Comparison of ENCODE assay signal across 17 cellular contexts in genomic region chr9:75085640-75086039, GRCh38. TPM values are rescaled to one million over a fixed set of nuclear protein-coding genes. Genes with fewer than 3 reads are reported as not detected.
DNase-seq lines count a peak whose midpoint lies in the region; ATAC-seq and TF ChIP-seq lines count a peak whose summit lies in the region.
"Had no signal": no experiment of that assay in that cellular context is flagged by ENCODE, and none has a peak within 500 bp of the region (broad histone marks: within the 10 kb centered on the region; RNA-seq: fewer than 3 reads in every experiment).

No MANE protein-coding gene starts in this region.

- peaks cover 49% of the 10 kb centered on the region for H3K4me1 Mint-ChIP-seq in endothelial cell (ENCODE audit: unreplicated experiment)

- WGBS in prostate gland: 39% methylated on average over 1 of the region's 1 CpG

- H3K27ac Mint-ChIP-seq in endothelial cell (ENCODE audit: unreplicated experiment): peak overlapping the region; percentile 86

- peak overlapping the region in 1 of 2 donors; percentile 99 for H3K27ac ChIP-seq in prostate gland
- H3K27ac ChIP-seq: cardiac muscle cell, SK-N-MC had no signal

- H3K4me3 Mint-ChIP-seq in endothelial cell (ENCODE audit: unreplicated experiment): peak overlapping the region; percentile 80

- H3K9me3 ChIP-seq in prostate gland: no peaks in the 10 kb centered on the region
- H3K9me3 ChIP-seq: Caco-2, HAP-1, tibial artery had no signal

- peaks cover 7% of the 10 kb centered on the region for H3K27me3 Mint-ChIP-seq in endothelial cell (ENCODE audit: unreplicated experiment)

- intact Hi-C loops in prostate gland (cut with DNase I): no loop called here

- H3K9me3 Mint-ChIP-seq in endothelial cell (ENCODE audit: unreplicated experiment): no peaks in the 10 kb centered on the region

- in situ Hi-C loops in G401 (cut with HindIII; ENCODE audit: low sequenced_read_pairs): no loop called here

- H3K36me3 ChIP-seq in prostate gland: no peaks in the 10 kb centered on the region
- H3K36me3 ChIP-seq: cardiac muscle cell, HAP-1 had no signal

- H3K36me3 Mint-ChIP-seq in endothelial cell (ENCODE audit: low read depth, unreplicated experiment): peaks cover 16% of the 10 kb centered on the region

- ATAC-seq in SK-N-SH treated with all-trans-retinoic acid at 6 μM for 48 hours (no peak), HG02970 (IDR thresholded peaks at IDR 0.05; ENCODE audit: low FRiP score, unreplicated experiment) (no peak)

- H3K4me3 ChIP-seq in prostate gland: no peak overlapping the region
- H3K4me3 ChIP-seq: cardiac muscle cell, HAP-1, SK-N-MC had no signal

- TF ChIP-seq CTCF in endothelial cell (IDR thresholded peaks at IDR 0.05; ENCODE audit: unreplicated experiment): no peak
- TF ChIP-seq CTCF in prostate gland (IDR thresholded peaks at IDR 0.05): no peak

- no peaks in the 10 kb centered on the region for H3K4me1 ChIP-seq in prostate gland (replicated peaks)
- H3K4me1 ChIP-seq: Caco-2 had no signal

- no peaks in the 10 kb centered on the region for H3K27me3 ChIP-seq in prostate gland (replicated peaks; ENCODE audit: insufficient read depth)
- H3K27me3 ChIP-seq: cardiac muscle cell, tibial artery had no signal

- TF ChIP-seq POLR2A in prostate gland (IDR thresholded peaks at IDR 0.05): no peak

- DNase-seq in G401 (ENCODE audit: low spot score) (peak; percentile 34), OCI-M1 (lab: John Stamatoyannopoulos, UW) (peak; percentile 39), endothelial cell (ENCODE audit: low spot score) (no peak), prostate gland (ENCODE audit: low spot score) (peak; percentile 50), NCI-H2029 (lab: John Stamatoyannopoulos, UW) (no peak), 8988T (no peak)
- DNase-seq: activated CD8-positive, alpha-beta memory T cell treated with anti-CD3 and anti-CD28 coated beads, Interleukin-2, amount 50 U/mL, for 4 hours; Caco-2; islet precursor cell; NCI-H2227 treated with DMSO at 0.1 percent for 48 hours; occipital lobe; tibial artery had no signal

TF ChIP-seq in SK-N-SH treated with all-trans-retinoic acid at 6 μM for 48 hours, 23 proteins besides CTCF, POLR2A, EP300 and RAD21:
- TF ChIP-seq ZNF8 (CRISPR knock-in tag; IDR thresholded peaks at IDR 0.05) (no peak), ESRRG (CRISPR knock-in tag; IDR thresholded peaks at IDR 0.05) (no peak), ZNF70 (CRISPR knock-in tag; IDR thresholded peaks at IDR 0.05) (no peak), POU6F1 (CRISPR knock-in tag; IDR thresholded peaks at IDR 0.05; ENCODE audit: borderline replicate concordance, low read depth) (no peak), BACH2 (CRISPR knock-in tag; IDR thresholded peaks at IDR 0.05; ENCODE audit: borderline replicate concordance) (no peak), GLIS3 (CRISPR knock-in tag; IDR thresholded peaks at IDR 0.05) (no peak)

RNA-seq across cellular contexts. Expression of gene NMRK1, which starts 2.3 kb away (rescaled TPM):
- 2.7 and 7.4 TPM in 2 replicates for total RNA-seq in G401 (2014; rRNA removed; shearing (Covaris generic))
- total RNA-seq in endothelial cell (ENCODE audit: unreplicated experiment): 58.2 TPM
- total RNA-seq in prostate gland: 10 to 100 TPM; 16.2 to 34.1 TPM

RNA-seq across cellular contexts. Expression of gene OSTF1, which starts 2.7 kb away (rescaled TPM):
- 10.0 and 14.0 TPM in 2 replicates for total RNA-seq in G401 (2014; rRNA removed; shearing (Covaris generic))
- total RNA-seq in endothelial cell (ENCODE audit: unreplicated experiment): 51.4 TPM
- total RNA-seq in prostate gland: 10 to 100 TPM; 24.5 to 35.8 TPM

RNA-seq across cellular contexts. Expression of gene CARNMT1, which starts 57.5 kb away (rescaled TPM):
- 27.7 and 60.4 TPM in 2 replicates for total RNA-seq in G401 (2014; rRNA removed; shearing (Covaris generic))
- total RNA-seq in endothelial cell (ENCODE audit: unreplicated experiment) (17.4 TPM), prostate gland (10 to 100 TPM; 24.7 to 25.3 TPM)

Comparison
In these comparisons a context has a peak if more than half of its experiments do, and no peak if none do; other contexts are left out.
1. DNase-seq: peak in G401 (single experiment), OCI-M1 (single experiment) and prostate gland (single experiment); none in endothelial cell (single experiment), NCI-H2029 (single experiment) and 8988T (single experiment).